ENCODE assay signal across 1 cellular context in genomic region chr6:34888874-34889555, GRCh38.
TF ChIP-seq lines count a peak whose summit lies in the region.

Gene ANKS1A (plus strand): TSS chr6:34889255. CDS start chr6:34889403, 148 bp downstream.

TF ChIP-seq in K562, 482 proteins besides CTCF, POLR2A, EP300 and RAD21 (continued from another document and continues in another):
- TF ChIP-seq GATA2 (CRISPR knock-in tag; IDR thresholded peaks at IDR 0.05) (no peak), PTRF (tag; IDR thresholded peaks at IDR 0.05) (no peak), GABPB1 (CRISPR knock-in tag; IDR thresholded peaks at IDR 0.05) (peak; percentile 93), RBFOX2 (IDR thresholded peaks at IDR 0.05; ENCODE audit: low read depth, low read length) (peak; percentile 66), NR1H2 (CRISPR knock-in tag; IDR thresholded peaks at IDR 0.05) (no peak), KDM2B (CRISPR knock-in tag; IDR thresholded peaks at IDR 0.05) (no peak), ERF (CRISPR knock-in tag; IDR thresholded peaks at IDR 0.05) (no peak), MAFF (IDR thresholded peaks at IDR 0.05; ENCODE audit: low read length) (no peak), TAF9B (IDR thresholded peaks at IDR 0.05; ENCODE audit: partially characterized antibody) (no peak), FOS (IDR thresholded peaks at IDR 0.05; ENCODE audit: extremely low read depth, insufficient read length) (no peak), DLX4 (CRISPR knock-in tag; IDR thresholded peaks at IDR 0.05) (no peak), ZNF146 (CRISPR knock-in tag; IDR thresholded peaks at IDR 0.05; ENCODE audit: unreplicated experiment) (no peak), FOXA1 (IDR thresholded peaks at IDR 0.05; ENCODE audit: borderline replicate concordance) (no peak), PPARD (CRISPR knock-in tag; IDR thresholded peaks at IDR 0.05) (no peak), SMC3 (conservative IDR thresholded peaks at IDR 0.05; ENCODE audit: insufficient read depth, low read depth, low read length) (no peak), ZHX1 (conservative IDR thresholded peaks at IDR 0.05; ENCODE audit: low read length) (no peak; the same call in 1 of the 2 replicates), ZNF830 (CRISPR knock-in tag; IDR thresholded peaks at IDR 0.05) (no peak), E2F8 (IDR thresholded peaks at IDR 0.05; ENCODE audit: low read depth, partially characterized antibody) (peak; percentile 73), SNIP1 (IDR thresholded peaks at IDR 0.05; ENCODE audit: low read depth) (no peak), CHD7 (IDR thresholded peaks at IDR 0.05; ENCODE audit: low read depth, low read length) (peak; percentile 99), ESRRA (IDR thresholded peaks at IDR 0.05; ENCODE audit: borderline replicate concordance, low read depth) (peak; percentile 43; the same call in 1 of the 2 replicates), PURB (CRISPR knock-in tag; IDR thresholded peaks at IDR 0.05; ENCODE audit: low read depth) (no peak), TCF3 (CRISPR knock-in tag; IDR thresholded peaks at IDR 0.05) (no peak), HDGF (IDR thresholded peaks at IDR 0.05) (no peak), FOSL1 (tag; conservative IDR thresholded peaks at IDR 0.05) (no peak), ZNF324 (CRISPR knock-in tag; IDR thresholded peaks at IDR 0.05) (no peak), SIX5 (IDR thresholded peaks at IDR 0.05; ENCODE audit: borderline replicate concordance in 1 of 2, insufficient read depth in 1 of 2, low read depth in 1 of 2, low read length in 2 of 2) (no peak), ZNF3 (CRISPR knock-in tag; IDR thresholded peaks at IDR 0.05) (no peak), STAT5A (IDR thresholded peaks at IDR 0.05; ENCODE audit: borderline replicate concordance, low read length) (no peak), ZNF212 (CRISPR knock-in tag; IDR thresholded peaks at IDR 0.05) (no peak), NEUROD1 (IDR thresholded peaks at IDR 0.05; ENCODE audit: borderline replicate concordance, low read depth, low read length, partially characterized antibody) (peak; percentile 63), NCOA4 (IDR thresholded peaks at IDR 0.05; ENCODE audit: partially characterized antibody) (no peak), PREB (CRISPR knock-in tag; IDR thresholded peaks at IDR 0.05) (no peak; the same call in 1 of the 2 replicates), PRDM10 (IDR thresholded peaks at IDR 0.05; ENCODE audit: partially characterized antibody) (peak; percentile 49), PRPF4 (IDR thresholded peaks at IDR 0.05; ENCODE audit: insufficient read depth, low read depth, low read length, poor library complexity, severe bottlenecking) (no peak), ZNF232 (CRISPR knock-in tag; IDR thresholded peaks at IDR 0.05) (no peak), ZNF561 (CRISPR knock-in tag; conservative IDR thresholded peaks at IDR 0.05) (no peak), NONO (IDR thresholded peaks at IDR 0.05; ENCODE audit: low read depth in 2 of 2, low read length in 1 of 2) (peak in 1 of 2 experiments; percentile 50; a peak in 2 of 4 replicates), NR3C1 (CRISPR knock-in tag; IDR thresholded peaks at IDR 0.05) (no peak)
